ENCODE assay signal across 11 cellular contexts in the genomic region with DNA sequence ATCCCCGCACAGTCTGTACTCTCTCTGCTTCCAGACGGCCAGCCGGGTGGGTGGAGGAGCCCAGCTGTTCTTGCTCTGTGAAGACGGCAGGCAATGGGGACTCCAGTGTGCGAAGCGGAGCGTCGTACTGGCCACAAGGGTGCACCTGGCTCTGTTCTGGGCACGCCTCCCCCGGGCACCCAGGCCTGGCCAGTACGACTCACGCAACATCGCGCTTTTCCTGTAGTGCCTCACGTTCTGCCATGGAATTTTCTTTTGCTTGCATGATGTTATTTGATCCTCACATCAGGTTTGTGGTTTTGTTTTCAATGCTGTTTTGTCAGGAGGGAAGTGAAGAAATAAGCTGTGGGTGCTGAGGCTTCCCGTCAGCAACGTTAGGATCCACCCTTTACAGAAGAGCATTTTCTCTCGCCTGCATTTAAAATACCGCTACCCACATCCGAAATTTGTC.
A peak's percentile ranks its signal among the peaks of the same experiment; 100 is the strongest.
DNase-seq lines count a peak whose midpoint lies in the region; ATAC-seq and TF ChIP-seq lines count a peak whose summit lies in the region.
"Had no signal": no experiment of that assay in that cellular context is flagged by ENCODE, and none has a peak within 500 bp of the region (broad histone marks: within the 10 kb centered on the region; RNA-seq: fewer than 3 reads in every experiment).

No MANE protein-coding gene starts in this region.

- H3K4me1 ChIP-seq in testis: no peaks in the 10 kb centered on the region

- no peaks in the 10 kb centered on the region for H3K36me3 ChIP-seq in testis (ENCODE audit: low read depth, missing control alignments)

- TF ChIP-seq POLR2A in testis (IDR thresholded peaks at IDR 0.05): no peak

- no peaks in the 10 kb centered on the region for H3K9me3 Mint-ChIP-seq in dendritic cell treated with granulocyte-macrophage colony-stimulating factor and Interleukin-4, amounts not matched to agents 40 ng/mL and 50 ng/mL, for 4 days

- H3K27me3 Mint-ChIP-seq in dendritic cell treated with granulocyte-macrophage colony-stimulating factor and Interleukin-4, amounts not matched to agents 40 ng/mL and 50 ng/mL, for 4 days: peaks cover 2% of the 10 kb centered on the region

- H3K27ac Mint-ChIP-seq in dendritic cell treated with granulocyte-macrophage colony-stimulating factor and Interleukin-4, amounts not matched to agents 40 ng/mL and 50 ng/mL, for 4 days: peak overlapping the region; percentile 82

- H3K4me1 Mint-ChIP-seq in dendritic cell treated with granulocyte-macrophage colony-stimulating factor and Interleukin-4, amounts not matched to agents 40 ng/mL and 50 ng/mL, for 4 days (ENCODE audit: low read depth): peaks cover 25% of the 10 kb centered on the region

- H3K27ac ChIP-seq in testis: no peak overlapping the region

- H3K36me3 Mint-ChIP-seq in dendritic cell treated with granulocyte-macrophage colony-stimulating factor and Interleukin-4, amounts not matched to agents 40 ng/mL and 50 ng/mL, for 4 days (ENCODE audit: low read depth): no peaks in the 10 kb centered on the region

- H3K9me3 ChIP-seq in testis: no peaks in the 10 kb centered on the region

- H3K4me3 ChIP-seq in testis: peak overlapping the region in 1 of 2 donors; percentile 21

- DNase-seq in H4 (ENCODE audit: low spot score): peak; percentile 93
- DNase-seq in NOMO-1 (lab: John Stamatoyannopoulos, UW; ENCODE audit: unreplicated experiment in 2 of 2): peak; percentile 54 to 60
- peak; percentile 9 for DNase-seq in retina
- no peak for DNase-seq in DMS153 (lab: John Stamatoyannopoulos, UW)
- DNase-seq in NCI-H1105 (lab: John Stamatoyannopoulos, UW): no peak
- no peak for DNase-seq in testis
- DNase-seq in left lobe of liver (ENCODE audit: low spot score): no peak
- DNase-seq: left colon, NCI-H2081 had no signal

- H3K4me3 Mint-ChIP-seq in dendritic cell treated with granulocyte-macrophage colony-stimulating factor and Interleukin-4, amounts not matched to agents 40 ng/mL and 50 ng/mL, for 4 days: peak overlapping the region; percentile 79

- ATAC-seq in left lobe of liver: no peak
- ATAC-seq: esophagus mucosa, left colon had no signal

- no peak for TF ChIP-seq CTCF in testis (IDR thresholded peaks at IDR 0.05)

- intact Hi-C loops in dendritic cell treated with granulocyte-macrophage colony-stimulating factor and Interleukin-4, amounts not matched to agents 40 ng/mL and 50 ng/mL, for 4 days (cut with micrococcal nuclease): no loop called here
- intact Hi-C loops in testis (cut with DNase I; ENCODE audit: low total_unique reads): no loop called here

- H3K27me3 ChIP-seq in testis: no peaks in the 10 kb centered on the region

- 39 to 56% methylated on average over 20 of the region's 20 CpGs for WGBS in testis, 2 donors

Comparison
In these comparisons a context has a peak if more than half of its experiments do, and no peak if none do; other contexts are left out.
1. DNase-seq: peak in H4 (single experiment), NOMO-1 (2 of 2) and retina (single experiment); none in DMS153 (single experiment), NCI-H1105 (single experiment), testis (single experiment) and left lobe of liver (single experiment).